In genomic region chr20:23626040-23626620, GRCh38 we compare ENCODE assay signal across 17 cellular contexts. TPM values are rescaled to one million over a fixed set of nuclear protein-coding genes. Genes with fewer than 3 reads are reported as not detected.
DNase-seq lines count a peak whose midpoint lies in the region; ATAC-seq and TF ChIP-seq lines count a peak whose summit lies in the region.
"Had no signal": no experiment of that assay in that cellular context is flagged by ENCODE, and none has a peak within 500 bp of the region (broad histone marks: within the 10 kb centered on the region; RNA-seq: fewer than 3 reads in every experiment).

No MANE protein-coding gene starts in this region.

- peaks cover 25% of the 10 kb centered on the region for H3K36me3 Mint-ChIP-seq in dendritic cell treated with granulocyte-macrophage colony-stimulating factor and Interleukin-4, amounts not matched to agents 40 ng/mL and 50 ng/mL, for 4 days (ENCODE audit: low read depth)
- H3K36me3 Mint-ChIP-seq: activated naive CD8-positive, alpha-beta T cell treated with anti-CD3 and anti-CD28 coated beads, Interleukin-2, amount 10 ng/mL, durations not matched to agents 7 days and 5 days; T-cell had no signal

- no peaks in the 10 kb centered on the region for H3K9me3 Mint-ChIP-seq in dendritic cell treated with granulocyte-macrophage colony-stimulating factor and Interleukin-4, amounts not matched to agents 40 ng/mL and 50 ng/mL, for 4 days
- H3K9me3 Mint-ChIP-seq: activated naive CD8-positive, alpha-beta T cell treated with anti-CD3 and anti-CD28 coated beads, Interleukin-2, amount 10 ng/mL, durations not matched to agents 7 days and 5 days; T-cell had no signal

- intact Hi-C loops in dendritic cell treated with granulocyte-macrophage colony-stimulating factor and Interleukin-4, amounts not matched to agents 40 ng/mL and 50 ng/mL, for 4 days (cut with micrococcal nuclease) = no loop called here
- intact Hi-C loops in mucosa of descending colon (cut with DNase I, micrococcal nuclease) = no loop called here

- H3K4me3 Mint-ChIP-seq in dendritic cell treated with granulocyte-macrophage colony-stimulating factor and Interleukin-4, amounts not matched to agents 40 ng/mL and 50 ng/mL, for 4 days = no peak overlapping the region
- H3K4me3 Mint-ChIP-seq: activated naive CD8-positive, alpha-beta T cell treated with anti-CD3 and anti-CD28 coated beads, Interleukin-2, amount 10 ng/mL, durations not matched to agents 7 days and 5 days; T-cell had no signal

- H3K4me1 Mint-ChIP-seq in dendritic cell treated with granulocyte-macrophage colony-stimulating factor and Interleukin-4, amounts not matched to agents 40 ng/mL and 50 ng/mL, for 4 days (ENCODE audit: low read depth) = peaks cover 81% of the 10 kb centered on the region

- peak; percentile 36 for ATAC-seq in mucosa of descending colon
- ATAC-seq in HG03565 (IDR thresholded peaks at IDR 0.05; ENCODE audit: unreplicated experiment) = no peak
- ATAC-seq in HG02981 (IDR thresholded peaks at IDR 0.05; ENCODE audit: unreplicated experiment) = no peak
- ATAC-seq: T-cell had no signal

- H3K9me3 ChIP-seq in mucosa of descending colon = no peaks in the 10 kb centered on the region

- no peaks in the 10 kb centered on the region for H3K36me3 ChIP-seq in mucosa of descending colon (ENCODE audit: low read depth)

- DNase-seq in AG08395 (ENCODE audit: low spot score) (peak; percentile 27), M059J (ENCODE audit: low read depth) (peak; percentile 29), mucosa of descending colon (peak in 2 of 3 donors; percentile 41 to 68), GM20000 (ENCODE audit: low spot score) (no peak)
- no peak for DNase-seq in stimulated activated CD4-positive, alpha-beta T cell treated with anti-CD3 and anti-CD28 coated beads, Interleukin-15, amount 100 ng/mL, for 24 hours
- DNase-seq: activated naive CD8-positive, alpha-beta T cell treated with anti-CD3 and anti-CD28 coated beads, Interleukin-2, amount 10 ng/mL, durations not matched to agents 7 days and 5 days; NCI-H446; stimulated activated CD4-positive, alpha-beta T cell treated with anti-CD3 and anti-CD28 coated beads, Interleukin-12 subunit alpha, Interleukin-12 subunit beta, amount 100 ng/mL, for 4 hours; substantia nigra; T-cell had no signal

- no peaks in the 10 kb centered on the region for H3K27me3 Mint-ChIP-seq in dendritic cell treated with granulocyte-macrophage colony-stimulating factor and Interleukin-4, amounts not matched to agents 40 ng/mL and 50 ng/mL, for 4 days

- peaks cover 4% of the 10 kb centered on the region for H3K4me1 ChIP-seq in mucosa of descending colon (ENCODE audit: low read depth)

- H3K4me3 ChIP-seq in mucosa of descending colon = no peak overlapping the region

- TF ChIP-seq CTCF in mucosa of descending colon (IDR thresholded peaks at IDR 0.05) (no peak), GM20000 (IDR thresholded peaks at IDR 0.05; ENCODE audit: extremely low read depth, missing control alignments) (no peak)

- H3K27ac Mint-ChIP-seq in dendritic cell treated with granulocyte-macrophage colony-stimulating factor and Interleukin-4, amounts not matched to agents 40 ng/mL and 50 ng/mL, for 4 days = peak overlapping the region; percentile 72
- H3K27ac Mint-ChIP-seq: activated naive CD8-positive, alpha-beta T cell treated with anti-CD3 and anti-CD28 coated beads, Interleukin-2, amount 10 ng/mL, durations not matched to agents 7 days and 5 days; T-cell had no signal

RNA-seq across cellular contexts. Expression of gene CST3, which starts 11.6 kb away (rescaled TPM):
- 330 and 411 TPM in 2 replicates for total RNA-seq in M059J (2014; rRNA removed; shearing (Covaris generic))
- total RNA-seq in mucosa of descending colon = 100 to 1,000 TPM; 763 to 916 (median 852) TPM

RNA-seq across cellular contexts. Expression of gene CST9, which starts 20.4 kb away (rescaled TPM):
- total RNA-seq in M059J (2014; rRNA removed; shearing (Covaris generic)) = not detected in 2 replicates
- total RNA-seq in mucosa of descending colon = not detected
- total RNA-seq: activated naive CD8-positive, alpha-beta T cell treated with anti-CD3 and anti-CD28 coated beads, Interleukin-2, amount 10 ng/mL, durations not matched to agents 7 days and 5 days; cerebellum; fibroblast of lung; mesenteric fat pad; osteoblast; T-cell had no signal

RNA-seq across cellular contexts. Expression of gene CST9L, which starts 57.8 kb away (rescaled TPM):
- total RNA-seq in M059J (2014; rRNA removed; shearing (Covaris generic)) = not detected in 2 replicates
- total RNA-seq in mucosa of descending colon = not detected
- total RNA-seq: activated naive CD8-positive, alpha-beta T cell treated with anti-CD3 and anti-CD28 coated beads, Interleukin-2, amount 10 ng/mL, durations not matched to agents 7 days and 5 days; cerebellum; fibroblast of lung; mesenteric fat pad; osteoblast; T-cell had no signal

Comparison
In these comparisons a context has a peak if more than half of its experiments do, and no peak if none do; other contexts are left out.
1. DNase-seq: peak in AG08395 (single experiment), M059J (single experiment) and mucosa of descending colon (2 of 3); none in GM20000 (single experiment) and stimulated activated CD4-positive, alpha-beta T cell treated with anti-CD3 and anti-CD28 coated beads, Interleukin-15, amount 100 ng/mL, for 24 hours (single experiment).